ENCODE assay signal across 10 cellular contexts in the genomic region with DNA sequence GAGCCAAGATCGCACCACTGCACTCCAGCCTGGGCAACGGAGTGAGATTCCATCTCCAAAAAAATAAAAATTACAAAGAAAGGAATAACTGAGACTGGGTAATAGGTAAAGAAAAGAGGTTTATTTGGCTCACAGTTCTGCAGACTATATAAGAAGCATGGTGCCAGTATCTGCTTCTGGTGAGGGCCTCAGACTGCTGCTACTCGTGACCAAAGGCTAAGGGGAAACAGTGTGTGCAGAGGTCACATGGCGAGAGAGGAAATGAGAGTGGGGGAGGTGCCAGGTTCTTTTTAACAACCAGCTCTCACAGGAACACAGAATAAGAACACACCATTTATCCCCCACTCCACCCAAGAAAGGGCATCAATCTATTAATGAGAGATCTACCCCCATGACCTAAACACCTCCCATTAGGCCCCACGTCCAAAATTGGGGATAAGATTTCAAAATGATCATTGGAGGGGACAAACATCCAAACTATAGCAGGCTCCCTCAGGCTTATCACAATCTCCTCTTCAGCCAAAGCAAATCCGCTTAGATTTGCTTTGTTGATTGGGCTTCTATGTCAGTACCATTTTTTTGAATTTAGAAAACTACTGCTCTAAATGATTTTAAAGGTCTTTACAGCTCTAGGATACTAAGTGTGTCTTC.
DNase-seq lines count a peak whose midpoint lies in the region; ATAC-seq and TF ChIP-seq lines count a peak whose summit lies in the region.
"Had no signal": no experiment of that assay in that cellular context is flagged by ENCODE, and none has a peak within 500 bp of the region (broad histone marks: within the 10 kb centered on the region; RNA-seq: fewer than 3 reads in every experiment).

No MANE protein-coding gene starts in this region.

- DNase-seq in GM12865 (ENCODE audit: low read depth) (peak; percentile 67), SKM-1 treated with dmso at 0.1 percent for 144 hours (lab: John Stamatoyannopoulos, UW; ENCODE audit: unreplicated experiment) (peak; percentile 43), RWPE1 (ENCODE audit: low spot score) (no peak), NCI-H1694 (lab: John Stamatoyannopoulos, UW) (no peak), NCI-H2107 treated with DMSO at 0.1 percent for 48 hours (lab: John Stamatoyannopoulos, UW; ENCODE audit: unreplicated experiment) (no peak)
- DNase-seq: activated CD8-positive, alpha-beta memory T cell treated with anti-CD3 and anti-CD28 coated beads for 24 hours; heart left ventricle had no signal

- H3K27me3 Mint-ChIP-seq in IgD-negative memory B cell, result no peaks in the 10 kb centered on the region

- H3K27ac ChIP-seq in mucosa of rectum (ENCODE audit: low read depth in 2 of 2, low read length in 2 of 2) (peak overlapping the region; percentile 38 to 65), RWPE1 (no peak overlapping the region)
- H3K27ac ChIP-seq: heart left ventricle had no signal

- no peaks in the 10 kb centered on the region for H3K27me3 ChIP-seq in mucosa of rectum (ENCODE audit: control insufficient read depth in 2 of 2, insufficient read depth in 2 of 2, low read length in 2 of 2)
- H3K27me3 ChIP-seq: heart left ventricle had no signal

- H3K4me3 Mint-ChIP-seq in IgD-negative memory B cell, result peak overlapping the region in 2 of 4 donors; percentile 45 to 59

- ATAC-seq in GM21447 (IDR thresholded peaks at IDR 0.05; ENCODE audit: unreplicated experiment), result no peak
- ATAC-seq: heart left ventricle had no signal

- peak overlapping the region; percentile 24 to 84 (median 37) for H3K27ac Mint-ChIP-seq in IgD-negative memory B cell

- TF ChIP-seq CTCF in GM12865 (IDR thresholded peaks at IDR 0.05; ENCODE audit: insufficient read depth, low read depth, low read length, missing control alignments) (no peak), RWPE1 (conservative IDR thresholded peaks at IDR 0.05; ENCODE audit: low read depth) (no peak)

- POLR2A ChIA-PET in RWPE1 (lab: Yijun Ruan, JAX; ENCODE audit: low non-redundant PET), result no interaction called here

- peaks cover 16 to 33% of the 10 kb centered on the region in 2 donors for H3K4me1 ChIP-seq in mucosa of rectum (ENCODE audit: control insufficient read depth in 2 of 2, insufficient read depth in 2 of 2, low read length in 2 of 2)

- no peak overlapping the region for H3K9ac ChIP-seq in mucosa of rectum (ENCODE audit: low read depth in 1 of 2, low read length in 2 of 2)

- CTCF ChIA-PET in RWPE1 (lab: Yijun Ruan, JAX), result interaction anchor here (0.6 kb wide), 1 partner anchor 1999 kb away, joined by 3 read pairs; no protein-coding TSS in a partner anchor

- H3K36me3 Mint-ChIP-seq in IgD-negative memory B cell, result peaks cover 3% of the 10 kb centered on the region

- no peaks in the 10 kb centered on the region for H3K36me3 ChIP-seq in mucosa of rectum (ENCODE audit: control insufficient read depth in 2 of 2, insufficient read depth in 2 of 2, low read length in 2 of 2)
- H3K36me3 ChIP-seq: heart left ventricle had no signal

- H3K4me3 ChIP-seq in GM12865 (ENCODE audit: low read depth, low read length) (no peak overlapping the region), mucosa of rectum (ENCODE audit: low read length in 2 of 2) (no peak overlapping the region)
- H3K4me3 ChIP-seq: heart left ventricle had no signal

- no peaks in the 10 kb centered on the region for H3K9me3 Mint-ChIP-seq in IgD-negative memory B cell

- H3K4me1 Mint-ChIP-seq in IgD-negative memory B cell, result peaks cover 20 to 23% (median 22%) of the 10 kb centered on the region in 3 donors

- no peaks in the 10 kb centered on the region for H3K9me3 ChIP-seq in mucosa of rectum (ENCODE audit: control insufficient read depth in 2 of 2, low read length in 2 of 2)

Comparison
In these comparisons a context has a peak if more than half of its experiments do, and no peak if none do; other contexts are left out.
1. DNase-seq: peak in GM12865 (single experiment) and SKM-1 treated with dmso at 0.1 percent for 144 hours (single experiment); none in RWPE1 (single experiment), NCI-H1694 (single experiment) and NCI-H2107 treated with DMSO at 0.1 percent for 48 hours (single experiment).